In the genomic region with DNA sequence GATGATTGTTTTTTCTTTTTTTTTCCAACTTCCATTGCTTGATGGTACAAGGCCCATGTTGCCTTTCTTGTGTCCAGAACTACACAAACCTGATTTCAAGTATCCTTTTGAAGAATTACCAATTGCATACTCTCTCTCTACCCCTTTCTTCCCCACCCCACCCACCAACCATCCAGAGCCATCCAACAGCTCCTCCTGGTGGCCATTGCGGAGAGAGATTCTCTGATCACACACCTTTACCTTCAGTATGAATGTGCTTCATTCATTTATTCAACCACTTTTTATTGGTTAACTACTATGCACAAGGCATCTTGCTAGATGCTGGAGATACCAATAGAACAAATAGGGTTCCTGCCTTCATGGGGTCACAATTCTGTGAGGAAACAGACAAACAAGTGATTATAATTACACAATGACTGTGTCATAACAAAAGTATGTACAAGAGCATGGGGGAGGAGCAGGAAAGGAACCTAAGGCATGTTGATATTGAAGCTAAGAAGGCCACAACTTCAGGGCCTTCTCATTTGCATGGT, we compare ENCODE assay signal across 8 cellular contexts.
DNase-seq lines count a peak whose midpoint lies in the region; ATAC-seq and TF ChIP-seq lines count a peak whose summit lies in the region.

No MANE protein-coding gene starts in this region.

- H3K4me1 ChIP-seq in GM23248 (ENCODE audit: insufficient read depth), result no peaks in the 10 kb centered on the region
- H3K4me1 ChIP-seq in OCI-LY7 (ENCODE audit: insufficient read depth, low read length, poor library complexity, severe bottlenecking), result no peaks in the 10 kb centered on the region

- H3K9ac ChIP-seq in GM23248, result no peak overlapping the region

- H2AFZ ChIP-seq in GM23248 (no peak overlapping the region), OCI-LY7 (ENCODE audit: low read length) (no peak overlapping the region)

- H3K27ac ChIP-seq in GM23248 (no peak overlapping the region), OCI-LY7 (ENCODE audit: low read depth, low read length, poor library complexity, severe bottlenecking) (no peak overlapping the region)

- H3K4me2 ChIP-seq in GM23248 (ENCODE audit: unreplicated experiment) (no peak overlapping the region), OCI-LY7 (ENCODE audit: low read length) (no peak overlapping the region)

- 0% methylated on average over 1 of the region's 1 CpG for WGBS in GM23248 (ENCODE audit: low coverage in 1 of 2, low lambda C conversion rate in 2 of 2, missing lambda C conversion rate in 2 of 2), 2 experiments

- intact Hi-C loops in OCI-LY7 (cut with micrococcal nuclease; ENCODE audit: unreplicated experiment), result loop anchor here (1.0 kb wide), 1 partner anchor 328 kb away; no protein-coding TSS in a partner anchor

- no peaks in the 10 kb centered on the region for H3F3A ChIP-seq in GM23248 (ENCODE audit: insufficient read depth)

- no peak overlapping the region for H3K4me3 ChIP-seq in BJ (ENCODE audit: low read depth, low read length)
- no peak overlapping the region for H3K4me3 ChIP-seq in GM23248
- no peak overlapping the region for H3K4me3 ChIP-seq in OCI-LY7 (ENCODE audit: low read depth, low read length, poor library complexity, severe bottlenecking)

- H3K27me3 ChIP-seq in BJ (ENCODE audit: control insufficient read depth, insufficient read depth, low read length) (no peaks in the 10 kb centered on the region), GM23248 (replicated peaks; ENCODE audit: insufficient read depth) (no peaks in the 10 kb centered on the region)

- H3K79me2 ChIP-seq in GM23248 (ENCODE audit: insufficient read depth) (no peaks in the 10 kb centered on the region), OCI-LY7 (ENCODE audit: insufficient read depth, low read depth, low read length) (no peaks in the 10 kb centered on the region)

- peak; percentile 64 for TF ChIP-seq CTCF in BJ (IDR thresholded peaks at IDR 0.05; ENCODE audit: insufficient read depth, low read depth, low read length)
- peak; percentile 86 for TF ChIP-seq CTCF in OCI-LY7 (conservative IDR thresholded peaks at IDR 0.05; ENCODE audit: low read length)

- H3K36me3 ChIP-seq in BJ (ENCODE audit: control insufficient read depth, insufficient read depth, low read length) (no peaks in the 10 kb centered on the region), GM23248 (ENCODE audit: low read depth) (no peaks in the 10 kb centered on the region), OCI-LY7 (ENCODE audit: insufficient read depth, low read length) (no peaks in the 10 kb centered on the region)

- no peaks in the 10 kb centered on the region for H3K9me3 ChIP-seq in GM23248 (ENCODE audit: low read depth)
- H3K9me3 ChIP-seq in OCI-LY7 (ENCODE audit: low read length), result no peaks in the 10 kb centered on the region

- POLR2A ChIA-PET in BJ (lab: Charles Lee) (no interaction called here), OCI-LY7 (lab: Charles Lee) (interaction anchor here (0.6 kb wide), 1 partner anchor 44 kb away, joined by 3 read pairs; no protein-coding TSS in a partner anchor)

- H3K9me2 ChIP-seq in GM23248 (ENCODE audit: insufficient read depth) (no peaks in the 10 kb centered on the region), OCI-LY7 (ENCODE audit: insufficient read depth, low read length) (no peaks in the 10 kb centered on the region)

- no peaks in the 10 kb centered on the region for H4K20me1 ChIP-seq in GM23248 (ENCODE audit: insufficient read depth)
- no peaks in the 10 kb centered on the region for H4K20me1 ChIP-seq in OCI-LY7 (ENCODE audit: insufficient read depth, low read length)

- no peak for ATAC-seq in GM18520 (IDR thresholded peaks at IDR 0.05; ENCODE audit: unreplicated experiment)
- no peak for ATAC-seq in GM19023 (IDR thresholded peaks at IDR 0.05; ENCODE audit: unreplicated experiment)

- DNase-seq in BJ (ENCODE audit: low read depth) (no peak), GM23248 (peak; percentile 7), OCI-LY7 (ENCODE audit: low spot score) (peak; percentile 41), amniotic epithelial cell (ENCODE audit: low read depth) (peak; percentile 84), iris pigment epithelial cell (ENCODE audit: low read depth) (peak; percentile 71)
- peak; percentile 9 for DNase-seq in stimulated activated CD8-positive, alpha-beta memory T cell treated with anti-CD3 and anti-CD28 coated beads, Interleukin-15, amount 100 ng/mL, for 1 hour (ENCODE audit: low read depth)

- CTCF ChIA-PET in BJ (lab: Yijun Ruan, JAX) (interaction anchor here (0.6 to 4.1 kb wide), 36 partner anchors 9 to 382 kb away, joined by 3 to 25 read pairs (median 4); a partner anchor contains a TSS), OCI-LY7 (lab: Charles Lee; ENCODE audit: unreplicated experiment) (no interaction called here)

- in situ Hi-C loops in GM23248 (cut with MboI), result no loop called here

- no TSS peak for BruUV-seq in OCI-LY7 (replicated peaks; lab: Mats Ljungman, UMichigan)
